In genomic region chr10:78047314-78047891, GRCh38 we compare ENCODE assay signal across 8 cellular contexts. TPM values are rescaled to one million over a fixed set of nuclear protein-coding genes. Genes with fewer than 3 reads are reported as not detected.
A peak's percentile ranks its signal among the peaks of the same experiment; 100 is the strongest.
DNase-seq lines count a peak whose midpoint lies in the region; ATAC-seq and TF ChIP-seq lines count a peak whose summit lies in the region.

No MANE protein-coding gene starts in this region.

- no peak overlapping the region for H3K27ac ChIP-seq in effector memory CD4-positive, alpha-beta T cell (ENCODE audit: insufficient read depth, low read length, poor library complexity, severe bottlenecking)

- no peaks in the 10 kb centered on the region for H3K9me3 ChIP-seq in effector memory CD4-positive, alpha-beta T cell (ENCODE audit: control insufficient read depth, low read length)

- peaks cover 29% of the 10 kb centered on the region for H3K4me1 Mint-ChIP-seq in mesothelial cell of epicardium

- DNase-seq in NCI-H187 (lab: John Stamatoyannopoulos, UW) (peak; percentile 46 to 48), NCI-H187 treated with DMSO at 0.1 percent for 48 hours (lab: John Stamatoyannopoulos, UW) (no peak), NCI-H774 (lab: John Stamatoyannopoulos, UW) (peak; percentile 61), mesothelial cell of epicardium (ENCODE audit: low spot score in 2 of 2, unreplicated experiment in 2 of 2) (peak; percentile 73 to 93)
- DNase-seq in activated CD8-positive, alpha-beta memory T cell treated with anti-CD3 and anti-CD28 coated beads for 1 hour (ENCODE audit: extremely low read depth in 1 of 2, low read depth in 1 of 2) = peak; percentile 54 to 74
- DNase-seq in effector memory CD4-positive, alpha-beta T cell = peak; percentile 50 to 66 (median 52)
- peak; percentile 75 to 81 for DNase-seq in stimulated activated CD8-positive, alpha-beta memory T cell treated with anti-CD3 and anti-CD28 coated beads, Interleukin-2, amount 100 ng/mL, for 48 hours (ENCODE audit: low read depth in 2 of 2)

- peak; percentile 87 for TF ChIP-seq CTCF in mesothelial cell of epicardium (IDR thresholded peaks at IDR 0.05; ENCODE audit: unreplicated experiment)

- H3K4me3 Mint-ChIP-seq in mesothelial cell of epicardium = no peak overlapping the region

- H3K27ac Mint-ChIP-seq in mesothelial cell of epicardium = no peak overlapping the region

- H3K4me1 ChIP-seq in effector memory CD4-positive, alpha-beta T cell (ENCODE audit: control insufficient read depth, insufficient read depth, low read length, poor library complexity, severe bottlenecking) = no peaks in the 10 kb centered on the region

- peaks cover 2% of the 10 kb centered on the region for H3K36me3 ChIP-seq in effector memory CD4-positive, alpha-beta T cell (ENCODE audit: control insufficient read depth, insufficient read depth, low read length)

- H3K27me3 Mint-ChIP-seq in mesothelial cell of epicardium (ENCODE audit: low read depth) = no peaks in the 10 kb centered on the region

- H3K36me3 Mint-ChIP-seq in mesothelial cell of epicardium = peaks cover 2% of the 10 kb centered on the region

- H3K27me3 ChIP-seq in effector memory CD4-positive, alpha-beta T cell (replicated peaks; ENCODE audit: control insufficient read depth, insufficient read depth, low read length, poor library complexity, severe bottlenecking) = no peaks in the 10 kb centered on the region

- H3K4me3 ChIP-seq in effector memory CD4-positive, alpha-beta T cell (ENCODE audit: insufficient read depth, low read depth, low read length, poor library complexity, severe bottlenecking) = no peak overlapping the region

- ATAC-seq in HG03354 (IDR thresholded peaks at IDR 0.05; ENCODE audit: poor library complexity, severe bottlenecking, unreplicated experiment) = peak; percentile 71

- no peaks in the 10 kb centered on the region for H3K9me3 Mint-ChIP-seq in mesothelial cell of epicardium

RNA-seq across cellular contexts. Expression of gene RPS24, which starts 13.7 kb away (rescaled TPM):
- 1,414 to 1,482 TPM (median 1,481 TPM) in 3 replicates for total RNA-seq in mesothelial cell of epicardium

RNA-seq across cellular contexts. Expression of gene POLR3A, which starts 18.1 kb away (rescaled TPM):
- total RNA-seq in mesothelial cell of epicardium = 23.7 to 24.5 TPM (median 23.9 TPM) in 3 replicates
